In genomic region chr17:82072827-82073226, GRCh38 we compare ENCODE assay signal across 25 cellular contexts. TPM values are rescaled to one million over a fixed set of nuclear protein-coding genes. Genes with fewer than 3 reads are reported as not detected.
DNase-seq lines count a peak whose midpoint lies in the region; ATAC-seq, FAIRE-seq and TF ChIP-seq lines count a peak whose summit lies in the region.
"Had no signal": no experiment of that assay in that cellular context is flagged by ENCODE, and none has a peak within 500 bp of the region (broad histone marks: within the 10 kb centered on the region; RNA-seq: fewer than 3 reads in every experiment).

No MANE protein-coding gene starts in this region.

- no peak overlapping the region for H3K9ac ChIP-seq in neural progenitor cell
- H3K9ac ChIP-seq: BLaER1 treated with 17β-estradiol and CSF1 and Interleukin-3, amounts not matched to agents 10 nM and 100 nM; GM23248 had no signal

- no peaks in the 10 kb centered on the region for H3K4me1 ChIP-seq in neural progenitor cell
- H3K4me1 ChIP-seq: A549, BE2C, Caco-2 had no signal

- H3K4me3 Mint-ChIP-seq in neural crest cell (peak overlapping the region; percentile 49), neural progenitor cell (no peak overlapping the region)
- H3K4me3 Mint-ChIP-seq: CD8-positive, alpha-beta T cell had no signal

- H3F3A ChIP-seq in neural progenitor cell (ENCODE audit: low read depth): peaks cover 20% of the 10 kb centered on the region

- TF ChIP-seq CTCF in C4-2B (conservative IDR thresholded peaks at IDR 0.05): no peak
- TF ChIP-seq CTCF in neural crest cell (conservative IDR thresholded peaks at IDR 0.05): no peak
- TF ChIP-seq CTCF in neural progenitor cell (IDR thresholded peaks at IDR 0.05): no peak

- H3K4me1 Mint-ChIP-seq in neural crest cell (no peaks in the 10 kb centered on the region), neural progenitor cell (no peaks in the 10 kb centered on the region)

- H3K27ac ChIP-seq in C4-2B (peak overlapping the region; percentile 2; the same call in 1 of the 2 replicates), neural progenitor cell (no peak overlapping the region)
- H3K27ac ChIP-seq: A549; BLaER1 treated with 17β-estradiol and CSF1 and Interleukin-3, amounts not matched to agents 10 nM and 100 nM; GM23248 had no signal

- no peaks in the 10 kb centered on the region for H3K36me3 ChIP-seq in neural progenitor cell

- H3K9me3 ChIP-seq in neural progenitor cell (ENCODE audit: low read depth): no peaks in the 10 kb centered on the region
- H3K9me3 ChIP-seq: A549; BE2C; BLaER1 treated with 17β-estradiol and CSF1 and Interleukin-3, amounts not matched to agents 10 nM and 100 nM; Caco-2 had no signal

- peaks cover 8% of the 10 kb centered on the region for H4K20me1 ChIP-seq in neural progenitor cell (ENCODE audit: low read depth)

- H3K79me2 ChIP-seq in neural progenitor cell (ENCODE audit: low read depth): no peaks in the 10 kb centered on the region

- H2AFZ ChIP-seq in neural progenitor cell (replicated peaks): no peak overlapping the region
- H2AFZ ChIP-seq: GM23248 had no signal

- H3K27me3 Mint-ChIP-seq in neural crest cell (ENCODE audit: low read depth) (peaks cover 32% of the 10 kb centered on the region), neural progenitor cell (ENCODE audit: insufficient read depth, low read depth) (peaks cover 4% of the 10 kb centered on the region)

- H3K4me2 ChIP-seq in neural progenitor cell: no peak overlapping the region
- H3K4me2 ChIP-seq: A549; BLaER1 treated with 17β-estradiol and CSF1 and Interleukin-3, amounts not matched to agents 10 nM and 100 nM had no signal

- no peak overlapping the region for H3K4me3 ChIP-seq in neural progenitor cell
- H3K4me3 ChIP-seq: A549; BLaER1 treated with 17β-estradiol and CSF1 and Interleukin-3, amounts not matched to agents 10 nM and 100 nM; GM12878; GM23248 had no signal

- intact Hi-C loops in left colon (cut with DNase I, micrococcal nuclease): no loop called here

- H3K9me3 Mint-ChIP-seq in neural crest cell (no peaks in the 10 kb centered on the region), neural progenitor cell (no peaks in the 10 kb centered on the region)
- H3K9me3 Mint-ChIP-seq: CD8-positive, alpha-beta T cell had no signal

- no peaks in the 10 kb centered on the region for H3K36me3 Mint-ChIP-seq in neural crest cell (ENCODE audit: low read depth)
- H3K36me3 Mint-ChIP-seq in neural progenitor cell: no peaks in the 10 kb centered on the region
- H3K36me3 Mint-ChIP-seq: CD8-positive, alpha-beta T cell had no signal

- H3K27ac Mint-ChIP-seq in neural crest cell (ENCODE audit: unreplicated experiment) (no peak overlapping the region), neural progenitor cell (no peak overlapping the region)
- H3K27ac Mint-ChIP-seq: CD8-positive, alpha-beta T cell had no signal

- peak; percentile 94 for ATAC-seq in left colon
- no peak for ATAC-seq in HG02884 (IDR thresholded peaks at IDR 0.05; ENCODE audit: unreplicated experiment)
- ATAC-seq: A549; CD8-positive, alpha-beta T cell; GM12878 had no signal

- H3K27me3 ChIP-seq in neural progenitor cell: peaks cover 41% of the 10 kb centered on the region
- H3K27me3 ChIP-seq: BE2C; BLaER1 treated with 17β-estradiol and CSF1 and Interleukin-3, amounts not matched to agents 10 nM and 100 nM had no signal

- DNase-seq in left colon (peak; percentile 54 to 65), neural crest cell (ENCODE audit: low read depth, low spot score) (no peak), neural progenitor cell (ENCODE audit: low spot score) (no peak), medulla oblongata (ENCODE audit: extremely low spot score) (no peak)
- no peak for DNase-seq in stimulated activated CD4-positive, alpha-beta T cell treated with anti-CD3 and anti-CD28 coated beads, Interleukin-2, amount 100 ng/mL, for 24 hours
- DNase-seq: 8988T; ACHN; AML-193; BE2C; Caco-2; CD8-positive, alpha-beta T cell; DMS153; DND-41; GM23248; H7; HCEC 1CT had no signal

- peak; percentile 10 for FAIRE-seq in colon (lab: Jason Lieb, UNC)
- FAIRE-seq: A549, G401.6, GM12878, GM19239, H1 had no signal

RNA-seq across cellular contexts. Expression of gene DUS1L, which starts 7.2 kb away (rescaled TPM):
- total RNA-seq in left colon: 100 to 1,000 TPM; 127 to 146 TPM
- 126 and 131 TPM in 2 replicates for total RNA-seq in neural crest cell
- 54.5 and 76.6 TPM in 2 replicates for total RNA-seq in neural progenitor cell (ENCODE audit: low replicate concordance)

RNA-seq across cellular contexts. Expression of gene GPS1, which starts 21.1 kb away (rescaled TPM):
- 10 to 100 TPM; 80.7 to 87.4 TPM for total RNA-seq in left colon
- total RNA-seq in neural crest cell: 154 and 156 TPM in 2 replicates
- total RNA-seq in neural progenitor cell (ENCODE audit: low replicate concordance): 86.6 and 174 TPM in 2 replicates

RNA-seq across cellular contexts. Expression of gene RFNG, which starts 21.2 kb away (rescaled TPM):
- total RNA-seq in left colon (10 to 100 TPM; 31.5 to 32.3 TPM), neural crest cell (44.5 and 46.0 TPM in 2 replicates), neural progenitor cell (ENCODE audit: low replicate concordance) (13.6 and 41.0 TPM in 2 replicates)

RNA-seq across cellular contexts. Expression of gene FASN, which starts 25.2 kb away (rescaled TPM):
- 100 to 1,000 TPM in 1 of 2 donors, 10 to 100 TPM in 1; 89.0 to 171 TPM for total RNA-seq in left colon
- total RNA-seq in neural crest cell: 816 and 839 TPM in 2 replicates
- 77.9 and 266 TPM in 2 replicates for total RNA-seq in neural progenitor cell (ENCODE audit: low replicate concordance)

RNA-seq across cellular contexts. Expression of gene DCXR, which starts 35.3 kb away (rescaled TPM):
- total RNA-seq in left colon: 100 to 1,000 TPM; 111 to 137 TPM
- total RNA-seq in neural crest cell: 198 and 199 TPM in 2 replicates
- total RNA-seq in neural progenitor cell (ENCODE audit: low replicate concordance): 36.5 and 64.9 TPM in 2 replicates

Comparison
In these comparisons a context has a peak if more than half of its experiments do, and no peak if none do; other contexts are left out.
1. DNase-seq: peak in left colon (2 of 2); none in neural crest cell (single experiment), stimulated activated CD4-positive, alpha-beta T cell treated with anti-CD3 and anti-CD28 coated beads, Interleukin-2, amount 100 ng/mL, for 24 hours (0 of 2), neural progenitor cell (single experiment) and medulla oblongata (single experiment).